Comparison of ENCODE assay signal across 19 cellular contexts in genomic region chr11:120342678-120343077, GRCh38.
"Had no signal": no experiment of that assay in that cellular context is flagged by ENCODE, and none has a peak within 500 bp of the region (broad histone marks: within the 10 kb centered on the region; RNA-seq: fewer than 3 reads in every experiment).

No MANE protein-coding gene starts in this region.

- H3K9me3 ChIP-seq: body of pancreas, colonic mucosa, esophagus squamous epithelium, suprapubic skin, vagina had no signal

- H2AFZ ChIP-seq: hepatocyte had no signal

- ATAC-seq: activated CD8-positive, alpha-beta T cell treated with anti-CD3 and anti-CD28 coated beads for 36 hours; body of pancreas; stimulated activated naive CD8-positive, alpha-beta T cell treated with anti-CD3 and anti-CD28 coated beads, Interleukin-15, amount 100 ng/mL, for 72 hours had no signal

- H3K27me3 ChIP-seq: body of pancreas, colonic mucosa, esophagus squamous epithelium, hepatocyte, suprapubic skin, vagina had no signal

- H3K4me2 ChIP-seq: hepatocyte had no signal

- H3K27ac ChIP-seq: body of pancreas, colonic mucosa, hepatocyte, suprapubic skin, vagina had no signal

- H3K4me3 ChIP-seq: body of pancreas, colonic mucosa, esophagus squamous epithelium, hepatocyte, suprapubic skin, vagina had no signal

- FAIRE-seq: kidney, TTC549 had no signal

- DNase-seq: activated B cell treated with CpG ODN at 0.5 μM for 24 hours; activated CD4-positive, alpha-beta T cell treated with anti-CD3 and anti-CD28 coated beads for 4 hours; activated naive CD4-positive, alpha-beta T cell treated with Interleukin-2 at 50 U/mL for 16 hours; activated naive CD8-positive, alpha-beta T cell treated with anti-CD3 and anti-CD28 coated beads, Interleukin-2, amount 10 ng/mL, durations not matched to agents 7 days and 5 days; activated T-cell treated with anti-CD3 and anti-CD28 coated beads, Interleukin-2, amount 50 U/mL, for 1 hour; body of pancreas; colonic mucosa; esophagus squamous epithelium; kidney; nephron progenitor cell; stimulated activated CD4-positive, alpha-beta T cell treated with anti-CD3 and anti-CD28 coated beads, Interleukin-15, amount 100 ng/mL, for 24 hours; stimulated activated CD4-positive, alpha-beta T cell treated with anti-CD3 and anti-CD28 coated beads, Interleukin-2, amount 100 ng/mL, for 48 hours; stimulated activated naive CD8-positive, alpha-beta T cell treated with anti-CD3 and anti-CD28 coated beads, Interleukin-15, amount 100 ng/mL, for 72 hours; trophoblast cell had no signal

- H3K36me3 ChIP-seq: colonic mucosa, esophagus squamous epithelium, suprapubic skin, vagina had no signal
